ENCODE assay signal across 1 cellular context in the genomic region with DNA sequence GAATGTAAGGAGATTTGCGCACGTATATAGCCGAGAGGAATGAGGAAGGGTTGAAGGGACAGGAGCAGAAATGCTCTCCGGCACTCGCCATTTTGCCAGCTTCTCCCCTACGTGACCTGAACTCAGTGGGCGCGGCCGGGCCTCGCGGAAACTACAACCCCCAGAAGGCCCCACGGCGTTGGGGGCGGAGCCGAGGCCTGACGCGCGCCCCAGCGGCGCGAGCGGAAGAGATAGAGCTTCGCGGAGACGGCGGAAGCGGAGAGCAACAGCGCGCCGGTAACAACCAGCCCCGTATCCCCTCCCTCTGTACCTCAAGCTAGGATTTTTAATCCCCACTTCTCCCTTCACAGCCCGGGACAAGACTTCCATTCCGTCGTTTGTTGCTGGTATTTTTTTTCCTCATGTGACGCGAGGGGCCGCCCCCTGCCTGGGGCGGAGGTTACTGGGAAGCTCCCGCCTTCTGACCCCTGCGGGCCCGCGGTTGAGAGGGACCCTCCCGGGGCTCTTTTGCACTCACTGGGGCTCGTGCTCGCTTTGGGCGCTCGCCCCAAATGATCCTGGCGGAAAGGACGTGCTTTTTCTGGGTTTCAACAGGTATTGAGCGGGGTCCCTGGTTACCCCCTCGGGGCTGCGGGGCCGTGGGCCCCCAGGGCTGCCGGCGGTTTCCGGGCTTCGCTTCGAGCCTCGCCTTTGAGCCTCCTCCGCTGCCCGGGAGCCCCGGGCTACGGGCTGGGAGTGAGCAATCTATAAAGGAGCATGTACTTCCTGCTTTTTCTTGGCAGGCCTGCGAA.
TF ChIP-seq lines count a peak whose summit lies in the region.

Gene R3HCC1L (plus strand): TSS at position 227 of the 791 bp plus-strand sequence. CDS start 73,458 bp downstream, outside the sequence.

TF ChIP-seq in K562, 482 proteins besides CTCF, POLR2A, EP300 and RAD21 (continued from another document and continues in another):
- TF ChIP-seq ZNF717 (CRISPR knock-in tag; IDR thresholded peaks at IDR 0.05) (no peak), HDAC3 (IDR thresholded peaks at IDR 0.05; ENCODE audit: borderline replicate concordance, partially characterized antibody) (no peak), THAP7 (CRISPR knock-in tag; IDR thresholded peaks at IDR 0.05) (no peak), ZNF707 (CRISPR knock-in tag; conservative IDR thresholded peaks at IDR 0.05) (no peak), SRF (CRISPR knock-in tag; IDR thresholded peaks at IDR 0.05) (peak in 1 of 2 experiments; percentile 48; a peak in 1 of 4 replicates), FOSL1 (tag; conservative IDR thresholded peaks at IDR 0.05) (no peak), DPF2 (IDR thresholded peaks at IDR 0.05) (no peak), TOE1 (IDR thresholded peaks at IDR 0.05; ENCODE audit: borderline replicate concordance) (no peak), TOE1 (CRISPR knock-in tag; IDR thresholded peaks at IDR 0.05; ENCODE audit: borderline replicate concordance, low read depth) (no peak), ARHGAP35 (IDR thresholded peaks at IDR 0.05; ENCODE audit: partially characterized antibody) (no peak), POLR3A (IDR thresholded peaks at IDR 0.05; ENCODE audit: borderline replicate concordance, extremely low read depth, insufficient read depth, insufficient read length) (no peak), SMARCA4 (IDR thresholded peaks at IDR 0.05) (no peak), CBX3 (IDR thresholded peaks at IDR 0.05; ENCODE audit: borderline replicate concordance in 1 of 2, low read length in 2 of 2) (no peak), GABPB1 (CRISPR knock-in tag; IDR thresholded peaks at IDR 0.05) (peak; percentile 75), MAFF (IDR thresholded peaks at IDR 0.05; ENCODE audit: low read length) (no peak), MAZ (CRISPR knock-in tag; conservative IDR thresholded peaks at IDR 0.05 in 1 of 2, IDR thresholded peaks at IDR 0.05 in 1 of 2) (peak; percentile 23 to 68; a peak in 2 of 4 replicates), TCF3 (CRISPR knock-in tag; IDR thresholded peaks at IDR 0.05) (no peak), ETS2 (tag; IDR thresholded peaks at IDR 0.05; ENCODE audit: borderline replicate concordance, poor library complexity, severe bottlenecking) (no peak), TRIM24 (IDR thresholded peaks at IDR 0.05) (no peak), PBX2 (CRISPR knock-in tag; IDR thresholded peaks at IDR 0.05; ENCODE audit: low read depth) (no peak), PBX2 (tag; conservative IDR thresholded peaks at IDR 0.05; ENCODE audit: low read depth) (no peak), PHB2 (IDR thresholded peaks at IDR 0.05; ENCODE audit: low read depth) (no peak), ZNF511 (CRISPR knock-in tag; IDR thresholded peaks at IDR 0.05) (no peak), ZFP30 (CRISPR knock-in tag; IDR thresholded peaks at IDR 0.05; ENCODE audit: borderline replicate concordance) (no peak), ZNF766 (CRISPR knock-in tag; conservative IDR thresholded peaks at IDR 0.05) (0 out of 2 replicates have a peak, but pooled peaks have one; percentile 43), ARID4B (CRISPR knock-in tag; IDR thresholded peaks at IDR 0.05) (no peak)
- TF ChIP-seq, protein P1, sequence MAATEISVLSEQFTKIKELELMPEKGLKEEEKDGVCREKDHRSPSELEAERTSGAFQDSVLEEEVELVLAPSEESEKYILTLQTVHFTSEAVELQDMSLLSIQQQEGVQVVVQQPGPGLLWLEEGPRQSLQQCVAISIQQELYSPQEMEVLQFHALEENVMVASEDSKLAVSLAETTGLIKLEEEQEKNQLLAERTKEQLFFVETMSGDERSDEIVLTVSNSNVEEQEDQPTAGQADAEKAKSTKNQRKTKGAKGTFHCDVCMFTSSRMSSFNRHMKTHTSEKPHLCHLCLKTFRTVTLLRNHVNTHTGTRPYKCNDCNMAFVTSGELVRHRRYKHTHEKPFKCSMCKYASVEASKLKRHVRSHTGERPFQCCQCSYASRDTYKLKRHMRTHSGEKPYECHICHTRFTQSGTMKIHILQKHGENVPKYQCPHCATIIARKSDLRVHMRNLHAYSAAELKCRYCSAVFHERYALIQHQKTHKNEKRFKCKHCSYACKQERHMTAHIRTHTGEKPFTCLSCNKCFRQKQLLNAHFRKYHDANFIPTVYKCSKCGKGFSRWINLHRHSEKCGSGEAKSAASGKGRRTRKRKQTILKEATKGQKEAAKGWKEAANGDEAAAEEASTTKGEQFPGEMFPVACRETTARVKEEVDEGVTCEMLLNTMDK (IDR thresholded peaks at IDR 0.05; ENCODE audit: borderline replicate concordance, insufficient read depth, low read depth, low read length, poor library complexity, severe bottlenecking), result peak; percentile 43
- TF ChIP-seq, protein P2, sequence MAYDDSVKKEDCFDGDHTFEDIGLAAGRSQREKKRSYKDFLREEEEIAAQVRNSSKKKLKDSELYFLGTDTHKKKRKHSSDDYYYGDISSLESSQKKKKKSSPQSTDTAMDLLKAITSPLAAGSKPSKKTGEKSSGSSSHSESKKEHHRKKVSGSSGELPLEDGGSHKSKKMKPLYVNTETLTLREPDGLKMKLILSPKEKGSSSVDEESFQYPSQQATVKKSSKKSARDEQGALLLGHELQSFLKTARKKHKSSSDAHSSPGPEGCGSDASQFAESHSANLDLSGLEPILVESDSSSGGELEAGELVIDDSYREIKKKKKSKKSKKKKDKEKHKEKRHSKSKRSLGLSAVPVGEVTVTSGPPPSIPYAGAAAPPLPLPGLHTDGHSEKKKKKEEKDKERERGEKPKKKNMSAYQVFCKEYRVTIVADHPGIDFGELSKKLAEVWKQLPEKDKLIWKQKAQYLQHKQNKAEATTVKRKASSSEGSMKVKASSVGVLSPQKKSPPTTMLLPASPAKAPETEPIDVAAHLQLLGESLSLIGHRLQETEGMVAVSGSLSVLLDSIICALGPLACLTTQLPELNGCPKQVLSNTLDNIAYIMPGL (CRISPR knock-in tag; IDR thresholded peaks at IDR 0.05), result no peak
- TF ChIP-seq, protein P3, sequence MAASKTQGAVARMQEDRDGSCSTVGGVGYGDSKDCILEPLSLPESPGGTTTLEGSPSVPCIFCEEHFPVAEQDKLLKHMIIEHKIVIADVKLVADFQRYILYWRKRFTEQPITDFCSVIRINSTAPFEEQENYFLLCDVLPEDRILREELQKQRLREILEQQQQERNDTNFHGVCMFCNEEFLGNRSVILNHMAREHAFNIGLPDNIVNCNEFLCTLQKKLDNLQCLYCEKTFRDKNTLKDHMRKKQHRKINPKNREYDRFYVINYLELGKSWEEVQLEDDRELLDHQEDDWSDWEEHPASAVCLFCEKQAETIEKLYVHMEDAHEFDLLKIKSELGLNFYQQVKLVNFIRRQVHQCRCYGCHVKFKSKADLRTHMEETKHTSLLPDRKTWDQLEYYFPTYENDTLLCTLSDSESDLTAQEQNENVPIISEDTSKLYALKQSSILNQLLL (CRISPR knock-in tag; IDR thresholded peaks at IDR 0.05; ENCODE audit: borderline replicate concordance), result no peak
- TF ChIP-seq, protein P4, sequence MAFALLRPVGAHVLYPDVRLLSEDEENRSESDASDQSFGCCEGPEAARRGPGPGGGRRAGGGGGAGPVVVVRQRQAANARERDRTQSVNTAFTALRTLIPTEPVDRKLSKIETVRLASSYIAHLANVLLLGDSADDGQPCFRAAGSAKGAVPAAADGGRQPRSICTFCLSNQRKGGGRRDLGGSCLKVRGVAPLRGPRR (CRISPR knock-in tag; IDR thresholded peaks at IDR 0.05), result no peak
- TF ChIP-seq, protein P5, sequence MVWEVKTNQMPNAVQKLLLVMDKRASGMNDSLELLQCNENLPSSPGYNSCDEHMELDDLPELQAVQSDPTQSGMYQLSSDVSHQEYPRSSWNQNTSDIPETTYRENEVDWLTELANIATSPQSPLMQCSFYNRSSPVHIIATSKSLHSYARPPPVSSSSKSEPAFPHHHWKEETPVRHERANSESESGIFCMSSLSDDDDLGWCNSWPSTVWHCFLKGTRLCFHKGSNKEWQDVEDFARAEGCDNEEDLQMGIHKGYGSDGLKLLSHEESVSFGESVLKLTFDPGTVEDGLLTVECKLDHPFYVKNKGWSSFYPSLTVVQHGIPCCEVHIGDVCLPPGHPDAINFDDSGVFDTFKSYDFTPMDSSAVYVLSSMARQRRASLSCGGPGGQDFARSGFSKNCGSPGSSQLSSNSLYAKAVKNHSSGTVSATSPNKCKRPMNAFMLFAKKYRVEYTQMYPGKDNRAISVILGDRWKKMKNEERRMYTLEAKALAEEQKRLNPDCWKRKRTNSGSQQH (CRISPR knock-in tag; IDR thresholded peaks at IDR 0.05), result no peak
- TF ChIP-seq, protein P6, sequence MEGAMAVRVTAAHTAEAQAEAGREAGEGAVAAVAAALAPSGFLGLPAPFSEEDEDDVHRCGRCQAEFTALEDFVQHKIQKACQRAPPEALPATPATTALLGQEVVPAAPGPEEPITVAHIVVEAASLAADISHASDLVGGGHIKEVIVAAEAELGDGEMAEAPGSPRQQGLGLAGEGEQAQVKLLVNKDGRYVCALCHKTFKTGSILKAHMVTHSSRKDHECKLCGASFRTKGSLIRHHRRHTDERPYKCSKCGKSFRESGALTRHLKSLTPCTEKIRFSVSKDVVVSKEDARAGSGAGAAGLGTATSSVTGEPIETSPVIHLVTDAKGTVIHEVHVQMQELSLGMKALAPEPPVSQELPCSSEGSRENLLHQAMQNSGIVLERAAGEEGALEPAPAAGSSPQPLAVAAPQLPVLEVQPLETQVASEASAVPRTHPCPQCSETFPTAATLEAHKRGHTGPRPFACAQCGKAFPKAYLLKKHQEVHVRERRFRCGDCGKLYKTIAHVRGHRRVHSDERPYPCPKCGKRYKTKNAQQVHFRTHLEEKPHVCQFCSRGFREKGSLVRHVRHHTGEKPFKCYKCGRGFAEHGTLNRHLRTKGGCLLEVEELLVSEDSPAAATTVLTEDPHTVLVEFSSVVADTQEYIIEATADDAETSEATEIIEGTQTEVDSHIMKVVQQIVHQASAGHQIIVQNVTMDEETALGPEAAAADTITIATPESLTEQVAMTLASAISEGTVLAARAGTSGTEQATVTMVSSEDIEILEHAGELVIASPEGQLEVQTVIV (CRISPR knock-in tag; IDR thresholded peaks at IDR 0.05; ENCODE audit: borderline replicate concordance), result no peak
